Comparison of ENCODE assay signal across 20 cellular contexts in the genomic region with DNA sequence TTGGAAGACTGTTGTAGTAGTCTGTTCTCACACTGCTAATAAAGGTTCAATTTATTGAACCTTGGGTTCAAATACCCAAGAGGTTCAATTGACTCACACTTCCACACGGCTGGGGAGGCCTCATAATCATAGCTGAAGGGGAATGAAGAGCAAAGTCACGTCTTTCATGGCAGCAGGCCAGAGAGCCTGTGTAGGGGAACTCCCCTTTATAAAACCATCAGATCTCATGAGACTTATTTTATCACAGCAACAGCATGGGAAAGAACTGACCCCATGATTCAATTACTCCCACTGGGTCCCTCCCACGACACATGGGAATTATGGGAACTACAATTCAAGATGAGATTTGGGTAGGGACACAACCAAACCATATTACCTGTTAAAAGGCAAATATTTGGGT.
DNase-seq lines count a peak whose midpoint lies in the region; ATAC-seq, FAIRE-seq and TF ChIP-seq lines count a peak whose summit lies in the region.
"Had no signal": no experiment of that assay in that cellular context is flagged by ENCODE, and none has a peak within 500 bp of the region (broad histone marks: within the 10 kb centered on the region; RNA-seq: fewer than 3 reads in every experiment).

No MANE protein-coding gene starts in this region.

- intact Hi-C loops in left cardiac atrium (cut with DNase I) (no loop called here), cardiac septum (cut with DNase I) (no loop called here)

- no peak for TF ChIP-seq CTCF in fibroblast of mammary gland (conservative IDR thresholded peaks at IDR 0.05; ENCODE audit: control insufficient read depth, insufficient read depth, low read depth, low read length)

- H3K36me3 Mint-ChIP-seq in immature natural killer cell, result no peaks in the 10 kb centered on the region
- H3K36me3 Mint-ChIP-seq: CD8-positive, alpha-beta memory T cell had no signal

- H3K4me3 ChIP-seq in fibroblast of mammary gland (ENCODE audit: control insufficient read depth, low read depth, low read length) (no peak overlapping the region), small intestine (ENCODE audit: low read depth in 1 of 2, low read length in 2 of 2) (no peak overlapping the region)

- ATAC-seq in left cardiac atrium, result no peak
- ATAC-seq: HepG2, PC-3 had no signal

- no peak for FAIRE-seq in small intestine (lab: Jason Lieb, UNC)
- FAIRE-seq: HepG2 had no signal

- H3K4me1 Mint-ChIP-seq in immature natural killer cell, result no peaks in the 10 kb centered on the region
- H3K4me1 Mint-ChIP-seq: CD8-positive, alpha-beta memory T cell had no signal

- H3K4me3 Mint-ChIP-seq in immature natural killer cell, result no peak overlapping the region
- H3K4me3 Mint-ChIP-seq: CD8-positive, alpha-beta memory T cell; HFFc6 had no signal

- WGBS in small intestine, 3 donors, result 13 to 39% (median 20%) methylated on average over 3 of the region's 3 CpGs

- H3K9me3 Mint-ChIP-seq in immature natural killer cell, result no peaks in the 10 kb centered on the region
- H3K9me3 Mint-ChIP-seq: HFFc6 had no signal

- DNase-seq in left cardiac atrium, result peak; percentile 25
- DNase-seq in cardiac septum (ENCODE audit: low spot score), result no peak
- DNase-seq in RPMI7951 (ENCODE audit: low read depth), result peak; percentile 11
- peak; percentile 46 for DNase-seq in fibroblast of mammary gland (ENCODE audit: low read depth)
- DNase-seq in small intestine, result peak; percentile 61
- DNase-seq in immature natural killer cell, result no peak
- DNase-seq in AG08395 (ENCODE audit: low spot score), result no peak
- DNase-seq: C1 segment of cervical spinal cord; CD8-positive, alpha-beta memory T cell; DMS53; H7; HFFc6; KBM-7; NCI-H1105 treated with DMSO at 0.1 percent for 48 hours; NCI-H1694 treated with DMSO at 0.1 percent for 48 hours; NCI-H510A; NCI-H82; PC-3 had no signal

- no peak overlapping the region for H3K27ac ChIP-seq in small intestine (ENCODE audit: low read depth in 1 of 2, low read length in 1 of 2)
- H3K27ac ChIP-seq: RWPE1 had no signal

- peaks cover 0 to 3% (median 1%) of the 10 kb centered on the region in 3 donors for H3K27me3 Mint-ChIP-seq in immature natural killer cell (ENCODE audit: low read depth in 3 of 3)

- no peak overlapping the region for H3K27ac Mint-ChIP-seq in immature natural killer cell
- H3K27ac Mint-ChIP-seq: CD8-positive, alpha-beta memory T cell; HFFc6 had no signal

- H3K4me1 ChIP-seq in small intestine (ENCODE audit: control insufficient read depth in 2 of 2, insufficient read depth in 1 of 2, low read depth in 1 of 2, low read length in 1 of 2), result no peaks in the 10 kb centered on the region

- H3K27me3 ChIP-seq in small intestine (ENCODE audit: control insufficient read depth in 2 of 2, insufficient read depth in 2 of 2, low read length in 2 of 2), result no peaks in the 10 kb centered on the region

- H3K9me3 ChIP-seq in small intestine (ENCODE audit: control insufficient read depth, low read depth), result no peaks in the 10 kb centered on the region

- H3K36me3 ChIP-seq in small intestine (ENCODE audit: control insufficient read depth in 2 of 2, insufficient read depth in 2 of 2, low read length in 2 of 2), result no peaks in the 10 kb centered on the region

Comparison
In these comparisons a context has a peak if more than half of its experiments do, and no peak if none do; other contexts are left out.
1. DNase-seq: peak in left cardiac atrium (single experiment), RPMI7951 (single experiment), fibroblast of mammary gland (single experiment) and small intestine (single experiment); none in cardiac septum (single experiment), immature natural killer cell (0 of 3) and AG08395 (single experiment).